Comparison of ENCODE assay signal across 10 cellular contexts in the genomic region with DNA sequence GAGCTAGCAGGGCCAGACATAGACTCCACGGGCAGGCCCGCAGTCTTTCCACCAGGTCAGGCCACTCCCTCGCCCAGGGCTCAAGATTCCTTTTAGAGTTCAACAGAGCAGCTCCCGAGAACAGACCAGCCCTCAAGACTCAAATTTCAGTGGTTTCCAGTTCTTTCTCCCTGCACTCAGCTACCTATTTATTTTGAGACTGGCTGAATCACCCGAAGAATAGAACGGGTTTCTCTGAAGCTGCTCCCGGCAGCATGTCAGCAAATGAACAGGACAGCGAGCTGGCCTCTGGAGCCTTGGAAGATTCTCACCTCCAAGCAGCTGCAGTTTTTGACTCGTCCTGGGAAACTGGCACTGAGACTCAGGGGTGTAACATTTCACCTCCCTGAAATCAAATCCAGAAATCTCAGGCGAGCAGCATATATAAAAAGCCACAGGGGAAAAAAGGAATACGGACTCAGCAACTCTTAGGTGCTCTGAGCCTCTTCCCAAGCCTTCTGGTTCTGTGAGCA.
A peak's percentile ranks its signal among the peaks of the same experiment; 100 is the strongest.
DNase-seq lines count a peak whose midpoint lies in the region; FAIRE-seq and TF ChIP-seq lines count a peak whose summit lies in the region.
"Had no signal": no experiment of that assay in that cellular context is flagged by ENCODE, and none has a peak within 500 bp of the region (broad histone marks: within the 10 kb centered on the region; RNA-seq: fewer than 3 reads in every experiment).

No MANE protein-coding gene starts in this region.

- intact Hi-C loops in thyroid gland (cut with DNase I), result no loop called here

- peaks cover 33 to 40% of the 10 kb centered on the region in 2 donors for H3K4me1 ChIP-seq in thyroid gland

- no peak for TF ChIP-seq CTCF in thyroid gland (IDR thresholded peaks at IDR 0.05)

- no peaks in the 10 kb centered on the region for H3K36me3 ChIP-seq in thyroid gland

- H3K27ac Mint-ChIP-seq in T-helper 2 cell treated with Interferon-gamma antibody and Interleukin-4, amounts not matched to agents 5 μg/mL and 100 μg/mL, for 36 hours, result peak overlapping the region; percentile 42

- no peak for TF ChIP-seq POLR2A in thyroid gland (IDR thresholded peaks at IDR 0.05)

- no peak for DNase-seq in T-helper 2 cell treated with Interferon-gamma antibody and Interleukin-4, amounts not matched to agents 5 μg/mL and 100 μg/mL, for 36 hours (ENCODE audit: low spot score)
- DNase-seq in T-helper 2 cell (no peak), amniotic epithelial cell (ENCODE audit: low read depth) (peak; percentile 90), kidney glomerular epithelial cell (lab: John Stamatoyannopoulos, UW) (peak; percentile 13), thyroid gland (peak; percentile 68 to 71), RCC 7860 (ENCODE audit: low spot score) (no peak), G401 (ENCODE audit: low spot score) (no peak), NCI-H2029 treated with DMSO at 0.1 percent for 48 hours (lab: John Stamatoyannopoulos, UW) (no peak)
- DNase-seq: stimulated activated CD4-positive, alpha-beta T cell treated with anti-CD3 and anti-CD28 coated beads, Interleukin-2, amount 100 ng/mL, for 24 hours had no signal

- peak overlapping the region; percentile 77 for H3K4me3 Mint-ChIP-seq in T-helper 2 cell treated with Interferon-gamma antibody and Interleukin-4, amounts not matched to agents 5 μg/mL and 100 μg/mL, for 36 hours

- no peaks in the 10 kb centered on the region for H3K9me3 ChIP-seq in thyroid gland

- H3K9me3 Mint-ChIP-seq in T-helper 2 cell treated with Interferon-gamma antibody and Interleukin-4, amounts not matched to agents 5 μg/mL and 100 μg/mL, for 36 hours, result no peaks in the 10 kb centered on the region

- H3K4me3 ChIP-seq in thyroid gland (replicated peaks in 1 of 3), result no peak overlapping the region

- peaks cover 59% of the 10 kb centered on the region for H3K36me3 Mint-ChIP-seq in T-helper 2 cell treated with Interferon-gamma antibody and Interleukin-4, amounts not matched to agents 5 μg/mL and 100 μg/mL, for 36 hours (ENCODE audit: low read depth)

- WGBS in thyroid gland, 2 donors, result 35 to 39% methylated on average over 9 to 11 of the region's 11 CpGs

- no peaks in the 10 kb centered on the region for H3K27me3 Mint-ChIP-seq in T-helper 2 cell treated with Interferon-gamma antibody and Interleukin-4, amounts not matched to agents 5 μg/mL and 100 μg/mL, for 36 hours (ENCODE audit: low read depth)

- FAIRE-seq in RCC 7860 (lab: Jason Lieb, UNC), result no peak
- FAIRE-seq: TTC549 had no signal

- H3K4me1 Mint-ChIP-seq in T-helper 2 cell treated with Interferon-gamma antibody and Interleukin-4, amounts not matched to agents 5 μg/mL and 100 μg/mL, for 36 hours (ENCODE audit: low read depth), result peaks cover 48% of the 10 kb centered on the region

- in situ Hi-C loops in G401 (cut with HindIII; ENCODE audit: low sequenced_read_pairs), result no loop called here

- H3K27ac ChIP-seq in thyroid gland, result peak overlapping the region; percentile 60 to 72 (median 67)

- no peaks in the 10 kb centered on the region for H3K27me3 ChIP-seq in thyroid gland

Comparison
In these comparisons a context has a peak if more than half of its experiments do, and no peak if none do; other contexts are left out.
1. DNase-seq: peak in amniotic epithelial cell (single experiment), kidney glomerular epithelial cell (single experiment) and thyroid gland (2 of 2); none in T-helper 2 cell treated with Interferon-gamma antibody and Interleukin-4, amounts not matched to agents 5 μg/mL and 100 μg/mL, for 36 hours (single experiment), T-helper 2 cell (0 of 5), RCC 7860 (single experiment), G401 (single experiment) and NCI-H2029 treated with DMSO at 0.1 percent for 48 hours (single experiment).